Comparison of ENCODE assay signal across 30 cellular contexts in the genomic region with DNA sequence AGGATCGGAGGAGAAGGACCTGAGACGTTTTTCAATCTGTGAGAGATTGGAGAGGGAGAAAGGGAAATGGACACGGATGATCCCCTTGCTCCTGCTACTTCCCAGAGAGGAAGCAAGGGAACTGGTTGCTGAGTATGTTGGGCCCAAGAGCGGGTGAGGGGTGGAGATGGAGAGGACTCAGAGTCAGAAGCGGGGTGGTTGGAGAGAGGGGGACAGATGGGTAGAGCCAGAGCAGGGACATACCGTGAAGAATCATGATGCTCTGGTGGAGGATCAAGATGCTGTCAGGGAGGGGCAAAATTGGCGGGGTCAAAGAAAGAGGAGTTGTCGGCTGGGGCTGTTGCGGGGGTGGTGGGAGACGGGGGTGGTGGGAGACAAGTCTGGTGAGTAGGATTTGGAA.
"Had no signal": no experiment of that assay in that cellular context is flagged by ENCODE, and none has a peak within 500 bp of the region (broad histone marks: within the 10 kb centered on the region; RNA-seq: fewer than 3 reads in every experiment).

No MANE protein-coding gene starts in this region.

- H3K4me3 ChIP-seq: ascending aorta, breast epithelium, Peyer's patch, SJSA1 had no signal

- H3K4me3 Mint-ChIP-seq: activated CD4-positive, alpha-beta memory T cell treated with anti-CD3 and anti-CD28 coated beads for 36 hours; activated CD4-positive, alpha-beta T cell treated with anti-CD3 and anti-CD28 coated beads, Interleukin-2, amount 10 ng/mL, durations not matched to agents 7 days and 5 days; activated naive CD8-positive, alpha-beta T cell treated with anti-CD3 and anti-CD28 coated beads for 36 hours; activated T-cell treated with anti-CD3 and anti-CD28 coated beads, Interleukin-2, amount 50 U/mL, for 4 hours; activated T-helper 1 cell treated with anti-CD3 and anti-CD28 coated beads, Interleukin-12 subunit alpha, Interleukin-12 subunit beta, Interleukin-2, Interleukin-4 antibody, amounts not matched to agents 30 ng/mL and 10 ng/mL and 1 ng/mL, durations not matched to agents 14 hours and 24 hours and 36 hours; T-helper 1 cell treated with Interleukin-12 subunit alpha and Interleukin-12 subunit beta and Interleukin-4 antibody, amounts not matched to agents 30 μg/mL and 1 μg/mL, for 36 hours; T-helper 2 cell treated with Interferon-gamma antibody and Interleukin-4, amounts not matched to agents 5 μg/mL and 100 μg/mL, for 36 hours had no signal

- H3K36me3 Mint-ChIP-seq: activated CD4-positive, alpha-beta memory T cell treated with anti-CD3 and anti-CD28 coated beads for 36 hours; activated naive CD8-positive, alpha-beta T cell treated with anti-CD3 and anti-CD28 coated beads for 36 hours had no signal

- H3K4me2 ChIP-seq: SK-N-SH had no signal

- H3K4me1 ChIP-seq: breast epithelium had no signal

- H3K27ac ChIP-seq: SJSA1 had no signal

- H3K9ac ChIP-seq: SK-N-SH had no signal

- H3K9me3 ChIP-seq: ascending aorta, breast epithelium, Peyer's patch, SJSA1, SK-N-SH had no signal

- H3K27ac Mint-ChIP-seq: activated CD4-positive, alpha-beta memory T cell treated with anti-CD3 and anti-CD28 coated beads for 36 hours; activated CD4-positive, alpha-beta T cell treated with anti-CD3 and anti-CD28 coated beads, Interleukin-2, amount 10 ng/mL, durations not matched to agents 7 days and 5 days; activated naive CD8-positive, alpha-beta T cell treated with anti-CD3 and anti-CD28 coated beads for 36 hours; activated T-helper 1 cell treated with anti-CD3 and anti-CD28 coated beads, Interleukin-12 subunit alpha, Interleukin-12 subunit beta, Interleukin-2, Interleukin-4 antibody, amounts not matched to agents 30 ng/mL and 10 ng/mL and 1 ng/mL, durations not matched to agents 14 hours and 24 hours and 36 hours; T-helper 1 cell treated with Interleukin-12 subunit alpha and Interleukin-12 subunit beta and Interleukin-4 antibody, amounts not matched to agents 30 μg/mL and 1 μg/mL, for 36 hours; T-helper 2 cell treated with Interferon-gamma antibody and Interleukin-4, amounts not matched to agents 5 μg/mL and 100 μg/mL, for 36 hours had no signal

- DNase-seq: activated CD4-positive, alpha-beta memory T cell treated with anti-CD3 and anti-CD28 coated beads for 36 hours; activated CD4-positive, alpha-beta T cell treated with anti-CD3 and anti-CD28 coated beads, Interleukin-2, amount 10 ng/mL, durations not matched to agents 7 days and 5 days; activated CD8-positive, alpha-beta memory T cell treated with anti-CD3 and anti-CD28 coated beads, Interleukin-2, amount 50 U/mL, for 4 hours; activated effector memory CD4-positive, alpha-beta T cell treated with Interleukin-2 at 50 U/mL for 16 hours; activated naive CD4-positive, alpha-beta T cell treated with anti-CD3 and anti-CD28 coated beads, Interleukin-2, amount 50 U/mL, for 16 hours; activated naive CD8-positive, alpha-beta T cell treated with anti-CD3 and anti-CD28 coated beads for 36 hours; activated T-cell treated with anti-CD3 and anti-CD28 coated beads for 4 hours; activated T-cell treated with anti-CD3 and anti-CD28 coated beads, Interleukin-2, amount 50 U/mL, for 4 hours; amniotic stem cell; caudate nucleus; cerebellar nuclear complex; MM.1S; MV-4-11; NCI-H1092; NCI-H1436 treated with DMSO at 0.1 percent for 48 hours; NCI-H1694 treated with DMSO at 0.1 percent for 48 hours; NCI-H2029; NCI-H345; NCI-H524 treated with DMSO at 0.1 percent for 48 hours; Peyer's patch; RPMI8226; SHP77 treated with DMSO at 0.1 percent for 48 hours; SK-N-SH had no signal

- H3K9me3 Mint-ChIP-seq: activated CD4-positive, alpha-beta memory T cell treated with anti-CD3 and anti-CD28 coated beads for 36 hours; activated CD4-positive, alpha-beta T cell treated with anti-CD3 and anti-CD28 coated beads, Interleukin-2, amount 10 ng/mL, durations not matched to agents 7 days and 5 days; activated naive CD8-positive, alpha-beta T cell treated with anti-CD3 and anti-CD28 coated beads for 36 hours; activated T-cell treated with anti-CD3 and anti-CD28 coated beads, Interleukin-2, amount 50 U/mL, for 4 hours; activated T-helper 1 cell treated with anti-CD3 and anti-CD28 coated beads, Interleukin-12 subunit alpha, Interleukin-12 subunit beta, Interleukin-2, Interleukin-4 antibody, amounts not matched to agents 30 ng/mL and 10 ng/mL and 1 ng/mL, durations not matched to agents 14 hours and 24 hours and 36 hours; T-helper 1 cell treated with Interleukin-12 subunit alpha and Interleukin-12 subunit beta and Interleukin-4 antibody, amounts not matched to agents 30 μg/mL and 1 μg/mL, for 36 hours; T-helper 2 cell treated with Interferon-gamma antibody and Interleukin-4, amounts not matched to agents 5 μg/mL and 100 μg/mL, for 36 hours had no signal

- FAIRE-seq: TTC549 had no signal

- H3K27me3 ChIP-seq: ascending aorta, breast epithelium, Peyer's patch, SJSA1 had no signal

- H3K36me3 ChIP-seq: ascending aorta, breast epithelium, Peyer's patch had no signal

- ATAC-seq: activated T-cell treated with anti-CD3 and anti-CD28 coated beads, Interleukin-2, amount 50 U/mL, for 4 hours had no signal
